In genomic region chr6:57046332-57047256, GRCh38 we compare ENCODE assay signal across 8 cellular contexts. TPM values are rescaled to one million over a fixed set of nuclear protein-coding genes. Genes with fewer than 3 reads are reported as not detected.
DNase-seq lines count a peak whose midpoint lies in the region; ATAC-seq and TF ChIP-seq lines count a peak whose summit lies in the region.
"Not testable (repeated sequence)": the region's sequence is repeated elsewhere in the genome, so short reads cannot be mapped to it uniquely, and the experiment has no call there.

Gene KIAA1586, plus strand, starts transcription at chr6:57046693. Its CDS starts 63 bp downstream, at chr6:57046756.

- not testable (repeated sequence) for TF ChIP-seq CTCF in AG10803 (conservative IDR thresholded peaks at IDR 0.05; ENCODE audit: low read length)

- ATAC-seq in GM19043 (IDR thresholded peaks at IDR 0.05; ENCODE audit: low read depth, unreplicated experiment) (peak; percentile 97), HG03354 (IDR thresholded peaks at IDR 0.05; ENCODE audit: poor library complexity, severe bottlenecking, unreplicated experiment) (peak; percentile 91)

- peak; percentile 86 for DNase-seq in AG10803 (ENCODE audit: low read depth)
- peak; percentile 78 to 94 for DNase-seq in NCI-H446 (lab: John Stamatoyannopoulos, UW)
- DNase-seq in activated CD4-positive, CD25-positive, alpha-beta regulatory T cell treated with anti-CD3 and anti-CD28 coated beads, Interleukin-2, amount 50 U/mL, for 72 hours, result peak; percentile 78
- peak; percentile 92 for DNase-seq in cerebellum (ENCODE audit: low spot score)
- peak; percentile 81 for DNase-seq in kidney glomerular epithelial cell (lab: John Stamatoyannopoulos, UW)
- peak; percentile 43 to 61 for DNase-seq in stimulated activated CD4-positive, alpha-beta T cell treated with anti-CD3 and anti-CD28 coated beads, Interleukin-1b, Interleukin-23, amount 100 ng/mL, for 1 hour (ENCODE audit: low read depth in 2 of 2)

- peak within 1 kb of the TSS; percentile 63 for H3K4me3 ChIP-seq in AG10803 (ENCODE audit: low read length)

RNA-seq across cellular contexts. Expression of gene KIAA1586, which starts in this region (rescaled TPM):
- 72.0 TPM for total RNA-seq in cerebellum

Comparison
In these comparisons a context has a peak if more than half of its experiments do, and no peak if none do; other contexts are left out.
1. Peak in every context shown above with its lines: DNase-seq, ATAC-seq and H3K4me3 ChIP-seq.